ENCODE assay signal across 16 cellular contexts in the genomic region with DNA sequence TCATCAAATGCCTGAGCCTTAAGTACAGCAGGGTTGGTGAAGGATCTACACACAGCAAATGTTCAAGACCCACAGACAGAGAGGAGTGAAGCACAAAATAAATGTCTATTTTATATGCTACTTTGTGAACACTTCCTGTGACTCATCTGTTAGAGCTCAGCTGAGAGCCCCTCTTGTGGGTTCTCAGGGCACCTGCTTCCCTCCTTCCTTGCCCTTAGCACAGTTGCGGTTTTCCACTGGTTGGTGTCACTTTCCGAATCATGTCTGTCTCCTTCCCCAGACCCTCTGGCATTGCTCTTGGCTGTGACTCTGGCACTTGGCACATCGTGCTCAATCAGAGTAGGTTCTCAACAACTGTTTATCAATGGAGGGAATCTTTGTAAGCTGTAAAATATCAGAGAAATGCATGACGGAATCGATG.
DNase-seq lines count a peak whose midpoint lies in the region; ATAC-seq and TF ChIP-seq lines count a peak whose summit lies in the region.
"Had no signal": no experiment of that assay in that cellular context is flagged by ENCODE, and none has a peak within 500 bp of the region (broad histone marks: within the 10 kb centered on the region; RNA-seq: fewer than 3 reads in every experiment).

No MANE protein-coding gene starts in this region.

- TF ChIP-seq CTCF in DND-41 (IDR thresholded peaks at IDR 0.05; ENCODE audit: borderline replicate concordance, extremely low read depth, low read length, poor library complexity, severe bottlenecking) (peak; percentile 13), hepatocyte (IDR thresholded peaks at IDR 0.05; ENCODE audit: poor library complexity) (no peak)

- H2AFZ ChIP-seq in DND-41 (ENCODE audit: low read depth, low read length), result no peak overlapping the region
- H2AFZ ChIP-seq in hepatocyte, result no peak overlapping the region

- H3K36me3 ChIP-seq in DND-41 (ENCODE audit: insufficient read depth, low read length) (no peaks in the 10 kb centered on the region), hepatocyte (replicated peaks; ENCODE audit: insufficient read depth, low read depth) (no peaks in the 10 kb centered on the region)
- H3K36me3 ChIP-seq: neutrophil had no signal

- peak; percentile 89 for DNase-seq in DND-41
- peak; percentile 66 for DNase-seq in KBM-7
- peak; percentile 20 for DNase-seq in SW480 (ENCODE audit: low spot score)
- DNase-seq in hepatocyte (ENCODE audit: low spot score), result no peak
- DNase-seq in activated effector memory CD4-positive, alpha-beta T cell treated with anti-CD3 and anti-CD28 coated beads, Interleukin-2, amount 50 U/mL, for 16 hours, result no peak
- DNase-seq in stimulated activated naive CD4-positive, alpha-beta T cell treated with Interleukin-2 at 50 U/mL for 16 hours (lab: John Stamatoyannopoulos, UW), result no peak
- DNase-seq: cerebellar nuclear complex; H7; Karpas-422; NCI-H446 treated with DMSO at 0.1 percent for 48 hours; stimulated activated CD4-positive, alpha-beta T cell treated with anti-CD3 and anti-CD28 coated beads, Interleukin-1b, Interleukin-23, amount 100 ng/mL, for 48 hours; stimulated activated naive CD8-positive, alpha-beta T cell treated with anti-CD3 and anti-CD28 coated beads, Interleukin-15, Interleukin-2, amounts not matched to agents 100 U/mL and 50 U/mL, for 24 hours had no signal

- H3K4me2 ChIP-seq in DND-41 (ENCODE audit: insufficient read depth, low read length) (peak overlapping the region; percentile 46; the same call in 1 of the 2 replicates), hepatocyte (no peak overlapping the region)

- H3K9me3 ChIP-seq in DND-41 (ENCODE audit: insufficient read depth, low read length, severe bottlenecking), result no peaks in the 10 kb centered on the region
- H3K9me3 ChIP-seq in hepatocyte (ENCODE audit: low read depth), result no peaks in the 10 kb centered on the region
- H3K9me3 ChIP-seq: neutrophil had no signal

- no peak overlapping the region for H3K9ac ChIP-seq in DND-41 (ENCODE audit: low read depth, low read length)

- no peaks in the 10 kb centered on the region for H4K20me1 ChIP-seq in DND-41 (ENCODE audit: insufficient read depth, low read length)
- no peaks in the 10 kb centered on the region for H4K20me1 ChIP-seq in hepatocyte (ENCODE audit: insufficient read depth, poor library complexity, severe bottlenecking)

- peak overlapping the region; percentile 71 for H3K27ac ChIP-seq in DND-41 (ENCODE audit: low read length)
- H3K27ac ChIP-seq in hepatocyte, result peak overlapping the region; percentile 65
- H3K27ac ChIP-seq: neutrophil, SK-N-MC had no signal

- 86% methylated on average over 5 of the region's 5 CpGs for WGBS in hepatocyte (ENCODE audit: low lambda C conversion rate, missing lambda C conversion rate)

- H3K4me3 ChIP-seq in DND-41 (ENCODE audit: low read depth in 1 of 2, low read length in 2 of 2) (no peak overlapping the region), hepatocyte (no peak overlapping the region)
- H3K4me3 ChIP-seq: SK-N-MC had no signal

- ATAC-seq in DND-41 (ENCODE audit: insufficient read depth, low read depth) (peak; percentile 97), GM18520 (IDR thresholded peaks at IDR 0.05; ENCODE audit: unreplicated experiment) (no peak), GM21723 (IDR thresholded peaks at IDR 0.05; ENCODE audit: unreplicated experiment) (no peak)
- ATAC-seq: stimulated activated naive CD8-positive, alpha-beta T cell treated with anti-CD3 and anti-CD28 coated beads, Interleukin-15, Interleukin-2, amounts not matched to agents 100 U/mL and 50 U/mL, for 24 hours had no signal

- H3K9me2 ChIP-seq in hepatocyte (replicated peaks; ENCODE audit: insufficient read depth), result no peaks in the 10 kb centered on the region

- no peaks in the 10 kb centered on the region for H3K27me3 ChIP-seq in DND-41 (ENCODE audit: insufficient read depth, low read length, poor library complexity)
- H3K27me3 ChIP-seq in hepatocyte, result no peaks in the 10 kb centered on the region
- H3K27me3 ChIP-seq: neutrophil had no signal

- H3K79me2 ChIP-seq in DND-41 (ENCODE audit: insufficient read depth, low read length), result no peaks in the 10 kb centered on the region
- H3K79me2 ChIP-seq in hepatocyte, result no peaks in the 10 kb centered on the region

- peaks cover 32% of the 10 kb centered on the region for H3K4me1 ChIP-seq in DND-41 (ENCODE audit: insufficient read depth, low read length)
- no peaks in the 10 kb centered on the region for H3K4me1 ChIP-seq in hepatocyte (ENCODE audit: insufficient read depth)

- in situ Hi-C loops in KBM-7 (cut with MboI; ENCODE audit: low pct_unique_long_range_greater_than_20kb, low sequenced_read_pairs), result no loop called here

Comparison
In these comparisons a context has a peak if more than half of its experiments do, and no peak if none do; other contexts are left out.
1. DNase-seq: peak in DND-41 (single experiment), KBM-7 (single experiment) and SW480 (single experiment); none in hepatocyte (single experiment), activated effector memory CD4-positive, alpha-beta T cell treated with anti-CD3 and anti-CD28 coated beads, Interleukin-2, amount 50 U/mL, for 16 hours (single experiment) and stimulated activated naive CD4-positive, alpha-beta T cell treated with Interleukin-2 at 50 U/mL for 16 hours (single experiment).